9 cellular contexts compared by ENCODE assay signal in genomic region chr15:65085990-65086679, GRCh38. TPM values are rescaled to one million over a fixed set of nuclear protein-coding genes. Genes with fewer than 3 reads are reported as not detected.
A peak's percentile ranks its signal among the peaks of the same experiment; 100 is the strongest.
DNase-seq lines count a peak whose midpoint lies in the region; ATAC-seq and TF ChIP-seq lines count a peak whose summit lies in the region.
"Had no signal": no experiment of that assay in that cellular context is flagged by ENCODE, and none has a peak within 500 bp of the region (broad histone marks: within the 10 kb centered on the region; RNA-seq: fewer than 3 reads in every experiment).

No MANE protein-coding gene starts in this region.

- H3K9me3 Mint-ChIP-seq in glutamatergic neuron (ENCODE audit: unreplicated experiment): peaks cover 6% of the 10 kb centered on the region
- H3K9me3 Mint-ChIP-seq: activated naive CD4-positive, alpha-beta T cell treated with anti-CD3 and anti-CD28 coated beads, Interleukin-2, amount 50 U/mL, for 24 hours had no signal

- H3K27ac Mint-ChIP-seq in glutamatergic neuron (ENCODE audit: unreplicated experiment): no peak overlapping the region
- H3K27ac Mint-ChIP-seq: activated naive CD4-positive, alpha-beta T cell treated with anti-CD3 and anti-CD28 coated beads, Interleukin-2, amount 50 U/mL, for 24 hours had no signal

- TF ChIP-seq POLR2A in heart left ventricle (IDR thresholded peaks at IDR 0.05) (no peak), vagina (IDR thresholded peaks at IDR 0.05) (no peak)

- H3K36me3 ChIP-seq in heart left ventricle (no peaks in the 10 kb centered on the region), SJSA1 (no peaks in the 10 kb centered on the region; the same call in 1 of the 2 replicates), vagina (no peaks in the 10 kb centered on the region)

- intact Hi-C loops in heart left ventricle (cut with DNase I) (loop anchor here in 4 of 10 donors (5.0 to 10.0 kb wide), 2 partner anchors 34 to 51 kb away; no protein-coding TSS in a partner anchor), left cardiac atrium (cut with DNase I) (loop anchor here in 1 of 2 donors (5.0 kb wide), 1 partner anchor 34 kb away; no protein-coding TSS in a partner anchor), vagina (cut with DNase I) (loop anchor here (5.0 kb wide), 1 partner anchor 34 kb away; no protein-coding TSS in a partner anchor)

- ATAC-seq in heart left ventricle (no peak), left cardiac atrium (no peak), HG02840 (IDR thresholded peaks at IDR 0.05; ENCODE audit: low FRiP score, unreplicated experiment) (no peak), GM19463 (IDR thresholded peaks at IDR 0.05; ENCODE audit: unreplicated experiment) (no peak)

- H3K9me3 ChIP-seq in heart left ventricle: no peaks in the 10 kb centered on the region
- H3K9me3 ChIP-seq in SJSA1 (replicated peaks): no peaks in the 10 kb centered on the region
- no peaks in the 10 kb centered on the region for H3K9me3 ChIP-seq in vagina

- H3K4me1 Mint-ChIP-seq in glutamatergic neuron (ENCODE audit: low read depth, unreplicated experiment): peaks cover 37% of the 10 kb centered on the region

- no peak overlapping the region for H3K4me3 Mint-ChIP-seq in glutamatergic neuron (ENCODE audit: unreplicated experiment)
- H3K4me3 Mint-ChIP-seq: activated naive CD4-positive, alpha-beta T cell treated with anti-CD3 and anti-CD28 coated beads, Interleukin-2, amount 50 U/mL, for 24 hours had no signal

- TF ChIP-seq CTCF in heart left ventricle (IDR thresholded peaks at IDR 0.05) (peak in 9 of 12 donors; percentile 8 to 51 (median 40)), glutamatergic neuron (IDR thresholded peaks at IDR 0.05; ENCODE audit: partially characterized antibody, unreplicated experiment) (peak; percentile 64), vagina (IDR thresholded peaks at IDR 0.05) (no peak)

- WGBS in heart left ventricle, 4 donors: 77 to 89% (median 81%) methylated on average over 6 of the region's 6 CpGs

- no peaks in the 10 kb centered on the region for H3K36me3 Mint-ChIP-seq in glutamatergic neuron (ENCODE audit: unreplicated experiment)
- H3K36me3 Mint-ChIP-seq: activated naive CD4-positive, alpha-beta T cell treated with anti-CD3 and anti-CD28 coated beads, Interleukin-2, amount 50 U/mL, for 24 hours had no signal

- H3K27ac ChIP-seq in heart left ventricle: peak overlapping the region in 8 of 12 donors; percentile 64 to 97 (median 92)
- H3K27ac ChIP-seq in SJSA1: peak overlapping the region; percentile 89
- peak overlapping the region; percentile 58 for H3K27ac ChIP-seq in vagina

- DNase-seq in heart left ventricle (peak in 1 of 5 donors; percentile 52), left cardiac atrium (no peak), SJSA1 (ENCODE audit: low read depth in 1 of 2, low spot score in 2 of 2) (peak in 1 of 2 experiments; percentile 40), glutamatergic neuron (peak; percentile 58), vagina (ENCODE audit: extremely low spot score in 2 of 2) (no peak), medulla oblongata (ENCODE audit: extremely low spot score) (no peak)

- H3K4me1 ChIP-seq in heart left ventricle (peaks cover 12 to 85% (median 47%) of the 10 kb centered on the region in 12 donors), SJSA1 (replicated peaks) (peaks cover 90% of the 10 kb centered on the region), vagina (peaks cover 54% of the 10 kb centered on the region)

- H3K27me3 Mint-ChIP-seq in glutamatergic neuron (ENCODE audit: unreplicated experiment): peaks cover 4% of the 10 kb centered on the region
- H3K27me3 Mint-ChIP-seq: activated naive CD4-positive, alpha-beta T cell treated with anti-CD3 and anti-CD28 coated beads, Interleukin-2, amount 50 U/mL, for 24 hours had no signal

- H3K27me3 ChIP-seq in heart left ventricle (peaks cover 0 to 3% (median 0%) of the 10 kb centered on the region in 9 donors), SJSA1 (replicated peaks) (no peaks in the 10 kb centered on the region), vagina (no peaks in the 10 kb centered on the region)

- no peak overlapping the region for H3K4me3 ChIP-seq in heart left ventricle
- no peak overlapping the region for H3K4me3 ChIP-seq in SJSA1
- H3K4me3 ChIP-seq in vagina: no peak overlapping the region

RNA-seq across cellular contexts. Expression of gene KBTBD13, which starts 9.6 kb away (rescaled TPM):
- 10 to 100 TPM in 1 of 9 donors, 1 to 10 TPM in 8; 3.2 to 11.8 (median 4.2) TPM for total RNA-seq in heart left ventricle
- 1 to 10 TPM in 1 of 2 donors, under 1 TPM in 1; 0.78 to 9.0 TPM for polyA plus RNA-seq in heart left ventricle
- 1 to 10 TPM; 2.6 to 5.2 TPM for total RNA-seq in left cardiac atrium
- not detected in 2 replicates for total RNA-seq in SJSA1 (2014; rRNA removed; shearing (Covaris generic))
- total RNA-seq in glutamatergic neuron (ENCODE audit: unreplicated experiment): not detected
- total RNA-seq in vagina: not detected

RNA-seq across cellular contexts. Expression of gene RASL12, which starts 18.3 kb away (rescaled TPM):
- total RNA-seq in heart left ventricle (10 to 100 TPM in 7 of 9 donors, 1 to 10 TPM in 2; 8.3 to 35.0 (median 12.2) TPM), left cardiac atrium (10 to 100 TPM; 53.3 to 63.3 TPM), glutamatergic neuron (ENCODE audit: unreplicated experiment) (0.44 TPM), vagina (85.7 TPM)
- polyA plus RNA-seq in heart left ventricle: 10 to 100 TPM; 13.3 to 13.7 TPM
- total RNA-seq in SJSA1 (2014; rRNA removed; shearing (Covaris generic)): 175 and 181 TPM in 2 replicates

RNA-seq across cellular contexts. Expression of gene UBAP1L, which starts 28.9 kb away (rescaled TPM):
- total RNA-seq in heart left ventricle: 1 to 10 TPM in 7 of 9 donors, under 1 TPM in 2; 0.93 to 2.2 (median 1.3) TPM
- polyA plus RNA-seq in heart left ventricle: 1 to 10 TPM in 1 of 2 donors, under 1 TPM in 1; 0.51 to 1.8 TPM
- total RNA-seq in left cardiac atrium: 1 to 10 TPM; 2.1 to 2.9 TPM
- total RNA-seq in SJSA1 (2014; rRNA removed; shearing (Covaris generic)): 0.38 and 0.87 TPM in 2 replicates
- 4.6 TPM for total RNA-seq in glutamatergic neuron (ENCODE audit: unreplicated experiment)
- total RNA-seq in vagina: 5.4 TPM

RNA-seq across cellular contexts. Expression of gene SLC51B, which starts 40.9 kb away (rescaled TPM):
- not detected for total RNA-seq in heart left ventricle
- polyA plus RNA-seq in heart left ventricle: under 1 TPM in 1 of 2 donors, not detected in 1; 0.08 TPM
- total RNA-seq in left cardiac atrium: not detected
- 1.1 TPM in 1 of 2 replicates, not detected in the other for total RNA-seq in SJSA1 (2014; rRNA removed; shearing (Covaris generic))
- total RNA-seq in glutamatergic neuron (ENCODE audit: unreplicated experiment): not detected
- not detected for total RNA-seq in vagina

RNA-seq across cellular contexts. Expression of gene PDCD7, which starts 47.5 kb away (rescaled TPM):
- total RNA-seq in heart left ventricle: 10 to 100 TPM in 8 of 9 donors, 1 to 10 TPM in 1; 9.5 to 21.9 (median 13.9) TPM
- 10 to 100 TPM; 10.6 to 11.1 TPM for polyA plus RNA-seq in heart left ventricle
- 10 to 100 TPM; 15.7 to 19.3 TPM for total RNA-seq in left cardiac atrium
- total RNA-seq in SJSA1 (2014; rRNA removed; shearing (Covaris generic)): 25.8 and 29.4 TPM in 2 replicates
- total RNA-seq in glutamatergic neuron (ENCODE audit: unreplicated experiment): 13.6 TPM
- total RNA-seq in vagina: 16.5 TPM

Comparison
In these comparisons a context has a peak if more than half of its experiments do, and no peak if none do; other contexts are left out.
1. CTCF ChIP-seq: peak in heart left ventricle (9 of 12) and glutamatergic neuron (single experiment); none in vagina (0 of 3).
2. Peak in every context shown above with its lines, with median percentiles within 50 percentile points of each other: H3K27ac ChIP-seq.